In genomic region chr1:154998201-154998780, GRCh38 we compare ENCODE assay signal across 2 cellular contexts.
TF ChIP-seq lines count a peak whose summit lies in the region.

No MANE protein-coding gene starts in this region.

TF ChIP-seq in SK-N-SH, 30 proteins besides CTCF, POLR2A, EP300 and RAD21 (continued from another document):
- TF ChIP-seq USF1 (IDR thresholded peaks at IDR 0.05; ENCODE audit: borderline replicate concordance, low read depth) (no peak), IRF3 (IDR thresholded peaks at IDR 0.05; ENCODE audit: low read depth, low read length) (no peak), CHD2 (IDR thresholded peaks at IDR 0.05; ENCODE audit: low read length, partially characterized antibody) (no peak), NRF1 (IDR thresholded peaks at IDR 0.05; ENCODE audit: low read depth, low read length) (no peak), GABPA (IDR thresholded peaks at IDR 0.05; ENCODE audit: low read depth) (no peak), RFX5 (IDR thresholded peaks at IDR 0.05; ENCODE audit: low read length) (no peak), NFIC (IDR thresholded peaks at IDR 0.05; ENCODE audit: borderline replicate concordance) (no peak), ELF1 (IDR thresholded peaks at IDR 0.05) (no peak), GATA2 (CRISPR knock-in tag; IDR thresholded peaks at IDR 0.05) (no peak), SMC3 (IDR thresholded peaks at IDR 0.05; ENCODE audit: low read depth, low read length) (no peak)

TF ChIP-seq in SK-N-SH treated with all-trans-retinoic acid at 6 μM for 48 hours, 23 proteins besides CTCF, POLR2A, EP300 and RAD21 (continued from another document):
- no peak for TF ChIP-seq POU6F1 (CRISPR knock-in tag; IDR thresholded peaks at IDR 0.05; ENCODE audit: borderline replicate concordance, low read depth)
- TF ChIP-seq ZC3H10 (CRISPR knock-in tag; IDR thresholded peaks at IDR 0.05): no peak
- no peak for TF ChIP-seq ZNF565 (CRISPR knock-in tag; conservative IDR thresholded peaks at IDR 0.05; ENCODE audit: low read depth)
- TF ChIP-seq ESRRG (CRISPR knock-in tag; IDR thresholded peaks at IDR 0.05): no peak
- no peak for TF ChIP-seq ARNTL (CRISPR knock-in tag; IDR thresholded peaks at IDR 0.05; ENCODE audit: borderline replicate concordance, low read depth)
TF ChIP-seq in SK-N-SH treated with all-trans-retinoic acid at 6 μM for 48 hours: peak in this region for 0.
